Comparison of ENCODE assay signal across 27 cellular contexts in genomic region chr5:33480876-33481275, GRCh38.
"Had no signal": no experiment of that assay in that cellular context is flagged by ENCODE, and none has a peak within 500 bp of the region (broad histone marks: within the 10 kb centered on the region; RNA-seq: fewer than 3 reads in every experiment).

No MANE protein-coding gene starts in this region.

- H3K4me1 ChIP-seq: stomach, suprapubic skin, testis, thyroid gland, tibial artery, tibial nerve, transverse colon, upper lobe of left lung, upper lobe of right lung, uterus, vagina had no signal

- H3K9me3 ChIP-seq: stomach, suprapubic skin, testis, thoracic aorta, thyroid gland, tibial artery, tibial nerve, transverse colon, upper lobe of left lung, upper lobe of right lung, uterus, vagina had no signal

- ATAC-seq: stimulated activated effector memory CD8-positive, alpha-beta T cell treated with anti-CD3 and anti-CD28 coated beads, Interleukin-12 subunit alpha, Interleukin-12 subunit beta, amount 100 ng/mL, for 72 hours; stimulated activated memory B cell treated with anti-CD40 and anti-IgM and Interleukin-4, amounts not matched to agents 10 μg/mL and 1 μg/mL and 100 μg/mL, for 72 hours; stimulated activated naive B cell treated with anti-CD40 and anti-IgM and Interleukin-4, amounts not matched to agents 10 μg/mL and 1 μg/mL and 100 μg/mL, for 72 hours; stimulated activated naive CD8-positive, alpha-beta T cell treated with anti-CD3 and anti-CD28 coated beads, Interleukin-15, amount 100 ng/mL, for 72 hours; stimulated activated naive CD8-positive, alpha-beta T cell treated with anti-CD3 and anti-CD28 coated beads, Interleukin-15, Interleukin-2, amounts not matched to agents 100 U/mL and 50 U/mL, for 24 hours; upper lobe of right lung had no signal

- H3K36me3 ChIP-seq: thoracic aorta, thyroid gland, transverse colon, uterus, vagina had no signal

- H3K27me3 ChIP-seq: stomach, suprapubic skin, testis, thyroid gland, tibial artery, tibial nerve, transverse colon, upper lobe of left lung, upper lobe of right lung, uterus, vagina had no signal

- H3K4me3 ChIP-seq: stomach, suprapubic skin, testis, thoracic aorta, thyroid gland, tibial artery, tibial nerve, transverse colon, upper lobe of left lung, upper lobe of right lung, uterus, vagina had no signal

- FAIRE-seq: urothelium cell line had no signal

- DNase-seq: stimulated activated CD4-positive, alpha-beta T cell treated with anti-CD3 and anti-CD28 coated beads, Interleukin-2, amount 100 ng/mL, for 48 hours; stimulated activated CD4-positive, alpha-beta T cell treated with anti-CD3 and anti-CD28 coated beads, Interleukin-4, amount 100 ng/mL, for 1 hour; stimulated activated CD4-positive, alpha-beta T cell treated with anti-CD3 and anti-CD28 coated beads, Interleukin-4, amount 100 ng/mL, for 24 hours; stimulated activated CD4-positive, alpha-beta T cell treated with anti-CD3 and anti-CD28 coated beads, Interleukin-4, amount 100 ng/mL, for 4 hours; stimulated activated CD8-positive, alpha-beta memory T cell treated with anti-CD3 and anti-CD28 coated beads, Interleukin-4, amount 100 ng/mL, for 48 hours; stimulated activated naive B cell treated with anti-CD40 and anti-IgM and Interleukin-4, amounts not matched to agents 10 μg/mL and 1 μg/mL and 100 μg/mL, for 72 hours; stimulated activated naive CD4-positive, alpha-beta T cell; stimulated activated naive CD4-positive, alpha-beta T cell treated with Interleukin-2 at 50 U/mL for 16 hours; stimulated activated naive CD8-positive, alpha-beta T cell treated with anti-CD3 and anti-CD28 coated beads, Interleukin-15, amount 100 ng/mL, for 72 hours; stimulated activated naive CD8-positive, alpha-beta T cell treated with anti-CD3 and anti-CD28 coated beads, Interleukin-15, Interleukin-2, amounts not matched to agents 100 U/mL and 50 U/mL, for 24 hours; stomach; substantia nigra; testis; thyroid gland; tibial artery; transverse colon; trophoblast cell; upper lobe of left lung; upper lobe of right lung; uterus had no signal

- H3K27ac ChIP-seq: stomach, suprapubic skin, testis, thoracic aorta, thyroid gland, tibial artery, tibial nerve, transverse colon, upper lobe of left lung, upper lobe of right lung, uterus, vagina had no signal
